ENCODE assay signal across 16 cellular contexts in genomic region chr5:34653708-34654107, GRCh38. TPM values are rescaled to one million over a fixed set of nuclear protein-coding genes. Genes with fewer than 3 reads are reported as not detected.
DNase-seq lines count a peak whose midpoint lies in the region; ATAC-seq, FAIRE-seq and TF ChIP-seq lines count a peak whose summit lies in the region.
"Had no signal": no experiment of that assay in that cellular context is flagged by ENCODE, and none has a peak within 500 bp of the region (broad histone marks: within the 10 kb centered on the region; RNA-seq: fewer than 3 reads in every experiment).

No MANE protein-coding gene starts in this region.

- H4K91ac ChIP-seq in H1 (replicated peaks; ENCODE audit: insufficient read length, low read length): peak overlapping the region; percentile 64

- H3K36me3 ChIP-seq in H1 (ENCODE audit: control insufficient read depth in 2 of 4, insufficient read depth in 4 of 4, low read length in 3 of 4): no peaks in the 10 kb centered on the region

- H3K4me3 Mint-ChIP-seq in WTC11 (no peak overlapping the region), neural crest cell (peak overlapping the region; percentile 91)
- H3K4me3 Mint-ChIP-seq: H9 had no signal

- H3K36me3 Mint-ChIP-seq in WTC11 (peaks cover 3% of the 10 kb centered on the region; the same call in 1 of the 2 replicates), neural crest cell (ENCODE audit: low read depth) (no peaks in the 10 kb centered on the region)

- POLR2A ChIA-PET in WTC11 (lab: Charles Lee) (interaction anchor here (0.6 kb wide), 1 partner anchor 250 kb away, joined by 4 read pairs; no protein-coding TSS in a partner anchor), H1 (lab: Charles Lee; ENCODE audit: partially characterized antibody) (no interaction called here)

- peak overlapping the region; percentile 6; the same call in 1 of the 2 replicates for H2BK20ac ChIP-seq in H1 (ENCODE audit: low read length)

- H2AK5ac ChIP-seq in H1 (ENCODE audit: low read depth, low read length): peak overlapping the region; percentile 16; the same call in 1 of the 2 replicates

- no peak overlapping the region for H2AFZ ChIP-seq in H1 (ENCODE audit: low read length)

- H3K9me3 ChIP-seq in H1 (ENCODE audit: insufficient read depth in 2 of 2, low read depth in 1 of 2, low read length in 1 of 2): no peaks in the 10 kb centered on the region
- H3K9me3 ChIP-seq: Caco-2 had no signal

- H3K9me3 Mint-ChIP-seq in WTC11 (peaks cover 2% of the 10 kb centered on the region), neural crest cell (no peaks in the 10 kb centered on the region)
- H3K9me3 Mint-ChIP-seq: CD4-positive, alpha-beta T cell had no signal

- H3K4me2 ChIP-seq in H1 (ENCODE audit: insufficient read depth in 1 of 2, low read depth in 2 of 2, low read length in 2 of 2): no peak overlapping the region; a peak in 1 of 4 replicates

- H3K23ac ChIP-seq in H1 (ENCODE audit: insufficient read length): no peak overlapping the region

- H3K4me3 ChIP-seq in H1 (ENCODE audit: extremely low read depth in 1 of 4, insufficient read depth in 2 of 4, low read depth in 3 of 4, low read length in 4 of 4): no peak overlapping the region

- peak overlapping the region; percentile 38 for H2BK120ac ChIP-seq in H1 (replicated peaks; ENCODE audit: low read depth, low read length)

- no peak overlapping the region for H2BK5ac ChIP-seq in H1 (ENCODE audit: low read depth, low read length)

- ATAC-seq in WTC11 (no peak), GM18861 (IDR thresholded peaks at IDR 0.05; ENCODE audit: unreplicated experiment) (no peak)

- H3K4me1 ChIP-seq in H1 (replicated peaks in 1 of 4; ENCODE audit: control insufficient read depth in 3 of 4, insufficient read depth in 4 of 4, low read length in 3 of 4): peaks cover 9 to 16% (median 12%) of the 10 kb centered on the region in 4 experiments; a peak in 6 of 7 replicates

- no peak overlapping the region for H2BK15ac ChIP-seq in H1 (ENCODE audit: low read length)

- no peak for TF ChIP-seq CTCF in WTC11 (IDR thresholded peaks at IDR 0.05)
- no peak for TF ChIP-seq CTCF in H1 (IDR thresholded peaks at IDR 0.05; ENCODE audit: control extremely low read depth in 1 of 3, insufficient read depth in 1 of 3, low read depth in 1 of 3, low read length in 3 of 3)
- no peak for TF ChIP-seq CTCF in neural crest cell (conservative IDR thresholded peaks at IDR 0.05)

- no peak for TF ChIP-seq EP300 in H1 (IDR thresholded peaks at IDR 0.05; ENCODE audit: borderline replicate concordance in 1 of 2, low read depth in 2 of 2, low read length in 2 of 2)

- no peak for TF ChIP-seq POLR2A in H1 (IDR thresholded peaks at IDR 0.05; ENCODE audit: control extremely low read depth in 1 of 2, low read depth in 2 of 2, low read length in 2 of 2)

- CTCF ChIA-PET in WTC11 (lab: Charles Lee): interaction anchor here (1.5 kb wide), 1 partner anchor 130 kb away, joined by 4 read pairs; no protein-coding TSS in a partner anchor
- CTCF ChIA-PET in H1 (lab: Charles Lee; ENCODE audit: partially characterized antibody): interaction anchor here (1.1 to 1.2 kb wide), 2 partner anchors 31 to 139 kb away, joined by 3 to 5 read pairs; no protein-coding TSS in a partner anchor

- no peak for FAIRE-seq in H1 (lab: Jason Lieb, UNC)
- FAIRE-seq: A204.1, D721Med, G401.6, GM12891 had no signal

- peaks cover 40% of the 10 kb centered on the region for H3K4me1 Mint-ChIP-seq in WTC11
- H3K4me1 Mint-ChIP-seq in neural crest cell: peaks cover 23% of the 10 kb centered on the region

- H4K8ac ChIP-seq in H1 (ENCODE audit: extremely low read depth, insufficient read depth, low read length): no peak overlapping the region

- H3K27me3 ChIP-seq in H1 (replicated peaks in 1 of 4; ENCODE audit: control insufficient read depth in 3 of 4, extremely low read depth in 1 of 4, insufficient read depth in 3 of 4, low read length in 3 of 4): no peaks in the 10 kb centered on the region

- H4K5ac ChIP-seq in H1 (ENCODE audit: insufficient read length, low read depth, low read length): no peak overlapping the region

- H3K56ac ChIP-seq in H1 (replicated peaks; ENCODE audit: insufficient read length, low read depth, low read length): no peak overlapping the region

- no peak overlapping the region for H3K14ac ChIP-seq in H1 (ENCODE audit: insufficient read length)

- no peak overlapping the region for H3K27ac ChIP-seq in H1 (ENCODE audit: low read depth, low read length)
- H3K27ac ChIP-seq: C4-2B had no signal

- H3K27ac Mint-ChIP-seq in WTC11: peak overlapping the region; percentile 47; the same call in 1 of the 2 replicates
- no peak overlapping the region for H3K27ac Mint-ChIP-seq in neural crest cell (ENCODE audit: unreplicated experiment)
- H3K27ac Mint-ChIP-seq: CD4-positive, alpha-beta T cell had no signal

- H4K20me1 ChIP-seq in H1 (replicated peaks in 1 of 2; ENCODE audit: control insufficient read depth in 1 of 2, insufficient read depth in 2 of 2, low read length in 2 of 2): peaks cover 0 to 1% of the 10 kb centered on the region in 2 experiments

- DNase-seq in WTC11 (ENCODE audit: low spot score) (no peak), H1 (ENCODE audit: low read depth in 1 of 2, low spot score in 2 of 2) (no peak), neural crest cell (ENCODE audit: low read depth, low spot score) (no peak), NCI-H1436 treated with DMSO at 0.1 percent for 48 hours (lab: John Stamatoyannopoulos, UW) (no peak)
- no peak for DNase-seq in activated CD4-positive, alpha-beta T cell treated with anti-CD3 and anti-CD28 coated beads for 48 hours
- DNase-seq: ACHN; Caco-2; CD4-positive, alpha-beta T cell; GOT3; H9 had no signal

- H3K27me3 Mint-ChIP-seq in WTC11 (ENCODE audit: low read depth) (no peaks in the 10 kb centered on the region), neural crest cell (ENCODE audit: low read depth) (peaks cover 38% of the 10 kb centered on the region)

- H2BK12ac ChIP-seq in H1 (ENCODE audit: low read depth, low read length): peak overlapping the region; percentile 77; the same call in 1 of the 2 replicates

- no peak overlapping the region for H3K18ac ChIP-seq in H1 (ENCODE audit: extremely low read depth, low read length)

- H3K79me1 ChIP-seq in H1 (ENCODE audit: low read depth, low read length): no peaks in the 10 kb centered on the region

- H3K79me2 ChIP-seq in H1 (ENCODE audit: control insufficient read depth in 1 of 2, insufficient read depth in 2 of 2, low read length in 2 of 2): peaks cover 11 to 20% of the 10 kb centered on the region in 2 experiments

- H3K9ac ChIP-seq in H1 (replicated peaks in 1 of 4; ENCODE audit: extremely low read depth in 1 of 4, low read depth in 3 of 4, low read length in 3 of 4): no peak overlapping the region

- no peak overlapping the region for H3K4ac ChIP-seq in H1 (replicated peaks; ENCODE audit: insufficient read length, low read depth, low read length)

- peaks cover 17% of the 10 kb centered on the region for H3K23me2 ChIP-seq in H1 (ENCODE audit: low read depth, low read length)

- TF ChIP-seq RAD21 in H1 (IDR thresholded peaks at IDR 0.05 in 1 of 2, conservative IDR thresholded peaks at IDR 0.05 in 1 of 2; ENCODE audit: low read depth in 2 of 2, low read length in 2 of 2): no peak

TF ChIP-seq in WTC11, 78 proteins besides CTCF, POLR2A, EP300 and RAD21 (continues in another document):
- no peak for TF ChIP-seq ZNF138 (CRISPR knock-in tag; conservative IDR thresholded peaks at IDR 0.05)

TF ChIP-seq in H1, 55 proteins besides CTCF, POLR2A, EP300 and RAD21:
- TF ChIP-seq SAP30 (IDR thresholded peaks at IDR 0.05; ENCODE audit: insufficient read depth, insufficient replicate concordance, low read length): no peak
- TF ChIP-seq SIX5 (IDR thresholded peaks at IDR 0.05; ENCODE audit: low read depth, low read length): no peak
- TF ChIP-seq ATF3 (IDR thresholded peaks at IDR 0.05; ENCODE audit: insufficient read depth, low read depth, low read length): no peak
- TF ChIP-seq TEAD4 (IDR thresholded peaks at IDR 0.05; ENCODE audit: low read depth, low read length): no peak

RNA-seq across cellular contexts. Expression of gene RAI14, which starts 2.4 kb away (rescaled TPM):
- 157 to 185 TPM (median 173 TPM) in 3 replicates for total RNA-seq in WTC11 (2021)
- 210 and 216 TPM in 2 replicates for total RNA-seq in H1 (2021; fragmentation: NEBNext Ultra II Directional; extraction: Animal tissue kit (Norgen Biotek cat#: 25700))
- 48.4 and 54.7 TPM in 2 replicates for polyA plus RNA-seq in H1 (2011; rRNA removed)
- polyA plus RNA-seq in H1 (2011; cell fraction: cytosol; rRNA removed): 85.7 TPM
- polyA plus RNA-seq in H1 (2011; cell fraction: nucleus; rRNA removed): 309 TPM
- 92.2 to 129 TPM (median 115 TPM) in 4 replicates for polyA plus RNA-seq in H1 (2012, experiment 1 of 2)
- 5.2 TPM for polyA plus RNA-seq in H1 (2012, experiment 2 of 2)
- 122 TPM for polyA plus RNA-seq in H1 (2013, experiment 1 of 2)
- 118 TPM for polyA plus RNA-seq in H1 (2013, experiment 2 of 2)
- polyA minus RNA-seq in H1 (2011; rRNA and poly(A)+ RNA removed): 477 and 553 TPM in 2 replicates
- polyA minus RNA-seq in H1 (2011; cell fraction: cytosol; rRNA and poly(A)+ RNA removed): 88.9 TPM
- 219 TPM for polyA minus RNA-seq in H1 (2011; cell fraction: nucleus; rRNA and poly(A)+ RNA removed)
- total RNA-seq in neural crest cell: 82.7 and 92.7 TPM in 2 replicates
